8 cellular contexts compared by ENCODE assay signal in genomic region chr12:62438098-62438692, GRCh38. TPM values are rescaled to one million over a fixed set of nuclear protein-coding genes. Genes with fewer than 3 reads are reported as not detected.
A peak's percentile ranks its signal among the peaks of the same experiment; 100 is the strongest.
DNase-seq lines count a peak whose midpoint lies in the region; FAIRE-seq and TF ChIP-seq lines count a peak whose summit lies in the region.

No MANE protein-coding gene starts in this region.

- H3K18ac ChIP-seq in H1 (ENCODE audit: extremely low read depth, low read length) = no peak overlapping the region

- intact Hi-C loops in tibial artery (cut with DNase I; ENCODE audit: low total_unique reads) = loop anchor here (5.0 kb wide), 1 partner anchor 359 kb away; no protein-coding TSS in a partner anchor

- H3K27ac ChIP-seq in H1 (ENCODE audit: low read depth, low read length) (no peak overlapping the region), tibial artery (no peak overlapping the region)

- no peak for TF ChIP-seq POLR2A in H1 (IDR thresholded peaks at IDR 0.05; ENCODE audit: control extremely low read depth in 1 of 2, low read depth in 2 of 2, low read length in 2 of 2)

- H3K79me2 ChIP-seq in H1 (ENCODE audit: control insufficient read depth in 1 of 2, insufficient read depth in 2 of 2, low read length in 2 of 2) = no peaks in the 10 kb centered on the region

- H4K20me1 ChIP-seq in H1 (replicated peaks in 1 of 2; ENCODE audit: control insufficient read depth in 1 of 2, insufficient read depth in 2 of 2, low read length in 2 of 2) = no peaks in the 10 kb centered on the region

- peak; percentile 49 for TF ChIP-seq CTCF in WI38 (IDR thresholded peaks at IDR 0.05; ENCODE audit: low read depth, low read length)
- peak in 2 of 3 experiments; percentile 56 to 59; a peak in 3 of 4 replicates for TF ChIP-seq CTCF in H1 (IDR thresholded peaks at IDR 0.05; ENCODE audit: control extremely low read depth in 1 of 3, insufficient read depth in 1 of 3, low read depth in 1 of 3, low read length in 3 of 3)
- TF ChIP-seq CTCF in tibial artery (IDR thresholded peaks at IDR 0.05) = peak; percentile 57 to 81

- no peak overlapping the region for H3K4ac ChIP-seq in H1 (replicated peaks; ENCODE audit: insufficient read length, low read depth, low read length)

- H3K4me2 ChIP-seq in H1 (ENCODE audit: insufficient read depth in 1 of 2, low read depth in 2 of 2, low read length in 2 of 2) = no peak overlapping the region

- no peak overlapping the region for H3K4me3 ChIP-seq in WI38 (ENCODE audit: low read depth, low read length)
- no peak overlapping the region for H3K4me3 ChIP-seq in H1 (ENCODE audit: extremely low read depth in 1 of 4, insufficient read depth in 2 of 4, low read depth in 3 of 4, low read length in 4 of 4)
- no peak overlapping the region for H3K4me3 ChIP-seq in tibial artery

- no peak overlapping the region for H2BK20ac ChIP-seq in H1 (ENCODE audit: low read length)

- H3K36me3 ChIP-seq in H1 (ENCODE audit: control insufficient read depth in 2 of 4, insufficient read depth in 4 of 4, low read length in 3 of 4) (no peaks in the 10 kb centered on the region), tibial artery (no peaks in the 10 kb centered on the region)

- no peak overlapping the region for H2AK5ac ChIP-seq in H1 (ENCODE audit: low read depth, low read length)

- DNase-seq in ELF-1 (ENCODE audit: low read depth, low spot score) (peak; percentile 21), NCI-H128 (lab: John Stamatoyannopoulos, UW; ENCODE audit: unreplicated experiment) (peak; percentile 29), H1 (ENCODE audit: low read depth in 1 of 2, low spot score in 2 of 2) (peak in 1 of 2 experiments; percentile 67), mucosa of gallbladder (ENCODE audit: low spot score) (peak; percentile 66), tibial artery (peak in 1 of 2 donors; percentile 32), GOT3 (lab: John Stamatoyannopoulos, UW) (no peak)

- no peak for TF ChIP-seq EP300 in H1 (IDR thresholded peaks at IDR 0.05; ENCODE audit: borderline replicate concordance in 1 of 2, low read depth in 2 of 2, low read length in 2 of 2)

- H4K5ac ChIP-seq in H1 (ENCODE audit: insufficient read length, low read depth, low read length) = no peak overlapping the region

- POLR2A ChIA-PET in H1 (lab: Charles Lee; ENCODE audit: partially characterized antibody) = no interaction called here

- FAIRE-seq in A204.1 (lab: Jason Lieb, UNC) = peak; percentile 94
- FAIRE-seq in H1 (lab: Jason Lieb, UNC) = peak; percentile 71

- no peak overlapping the region for H2BK120ac ChIP-seq in H1 (replicated peaks; ENCODE audit: low read depth, low read length)

- no peak overlapping the region for H3K9ac ChIP-seq in H1 (replicated peaks in 1 of 4; ENCODE audit: extremely low read depth in 1 of 4, low read depth in 3 of 4, low read length in 3 of 4)

- H3K14ac ChIP-seq in H1 (ENCODE audit: insufficient read length) = no peak overlapping the region

- H3K9me3 ChIP-seq in H1 (ENCODE audit: insufficient read depth in 2 of 2, low read depth in 1 of 2, low read length in 1 of 2) = 0 out of 4 replicates have a peak, but pooled peaks cover 0 to 5% of the 10 kb centered on the region in 2 experiments
- peaks cover 0 to 5% (median 2%) of the 10 kb centered on the region in 3 donors for H3K9me3 ChIP-seq in tibial artery

- H3K27me3 ChIP-seq in H1 (replicated peaks in 1 of 4; ENCODE audit: control insufficient read depth in 3 of 4, extremely low read depth in 1 of 4, insufficient read depth in 3 of 4, low read length in 3 of 4) = peaks cover 8 to 25% (median 19%) of the 10 kb centered on the region in 4 experiments
- H3K27me3 ChIP-seq in tibial artery = no peaks in the 10 kb centered on the region

- H3K56ac ChIP-seq in H1 (replicated peaks; ENCODE audit: insufficient read length, low read depth, low read length) = no peak overlapping the region

- H2BK15ac ChIP-seq in H1 (ENCODE audit: low read length) = no peak overlapping the region

- CTCF ChIA-PET in H1 (lab: Charles Lee; ENCODE audit: partially characterized antibody) = interaction anchor here (0.7 to 4.7 kb wide), 34 partner anchors 9 to 631 kb away, joined by 3 to 86 read pairs (median 4); partner anchors contain the start of gene MON2

- no peak overlapping the region for H3K23ac ChIP-seq in H1 (ENCODE audit: insufficient read length)

- H3K79me1 ChIP-seq in H1 (ENCODE audit: low read depth, low read length) = no peaks in the 10 kb centered on the region

- 32% methylated on average over 6 of the region's 6 CpGs; no CpG with 5 or more reads in 1 of the 2 experiments for WGBS in H1 (ENCODE audit: extremely low coverage in 1 of 2, insufficient coverage in 1 of 2, insufficient read length in 1 of 2, insufficient replicate concordance in 2 of 2, low coverage in 1 of 2, low lambda C conversion rate in 2 of 2, missing lambda C conversion rate in 1 of 2), 2 experiments

- H3K23me2 ChIP-seq in H1 (ENCODE audit: low read depth, low read length) = peaks cover 13% of the 10 kb centered on the region

- H2AFZ ChIP-seq in H1 (ENCODE audit: low read length) = peak overlapping the region; percentile 28; the same call in 1 of the 2 replicates

- H3K4me1 ChIP-seq in H1 (replicated peaks in 1 of 4; ENCODE audit: control insufficient read depth in 3 of 4, insufficient read depth in 4 of 4, low read length in 3 of 4) (peaks cover 0 to 5% (median 0%) of the 10 kb centered on the region in 4 experiments; a peak in 4 of 7 replicates), tibial artery (peaks cover 0 to 15% (median 8%) of the 10 kb centered on the region in 4 donors)

- no peak overlapping the region for H2BK5ac ChIP-seq in H1 (ENCODE audit: low read depth, low read length)

- no peak overlapping the region for H4K8ac ChIP-seq in H1 (ENCODE audit: extremely low read depth, insufficient read depth, low read length)

- H4K91ac ChIP-seq in H1 (replicated peaks; ENCODE audit: insufficient read length, low read length) = no peak overlapping the region

- peak; percentile 73 to 79 for TF ChIP-seq RAD21 in H1 (IDR thresholded peaks at IDR 0.05 in 1 of 2, conservative IDR thresholded peaks at IDR 0.05 in 1 of 2; ENCODE audit: low read depth in 2 of 2, low read length in 2 of 2)

- no peak overlapping the region for H2BK12ac ChIP-seq in H1 (ENCODE audit: low read depth, low read length)

TF ChIP-seq in H1, 55 proteins besides CTCF, POLR2A, EP300 and RAD21:
- TF ChIP-seq JUN (IDR thresholded peaks at IDR 0.05; ENCODE audit: low read depth, low read length) (no peak), SIRT6 (IDR thresholded peaks at IDR 0.05; ENCODE audit: low read length) (no peak), SIX5 (IDR thresholded peaks at IDR 0.05; ENCODE audit: low read depth, low read length) (no peak), ATF3 (IDR thresholded peaks at IDR 0.05; ENCODE audit: insufficient read depth, low read depth, low read length) (no peak), EZH2 (IDR thresholded peaks at IDR 0.05; ENCODE audit: low read depth, low read length, severe bottlenecking) (no peak), SUZ12 (IDR thresholded peaks at IDR 0.05; ENCODE audit: low read length) (no peak), KDM5A (IDR thresholded peaks at IDR 0.05; ENCODE audit: low read length) (no peak), PHF8 (conservative IDR thresholded peaks at IDR 0.05; ENCODE audit: low read depth, low read length) (no peak), CEBPB (IDR thresholded peaks at IDR 0.05; ENCODE audit: low read depth, low read length) (no peak)
TF ChIP-seq in H1: peak in this region for 0.

RNA-seq across cellular contexts. Expression of gene MON2, which starts 28.4 kb away (rescaled TPM):
- total RNA-seq in H1 (2021; fragmentation: NEBNext Ultra II Directional; extraction: Animal tissue kit (Norgen Biotek cat#: 25700)) = 21.8 and 22.1 TPM in 2 replicates
- polyA plus RNA-seq in H1 (2011; rRNA removed) = 3.7 and 3.8 TPM in 2 replicates
- 4.3 TPM for polyA plus RNA-seq in H1 (2011; cell fraction: cytosol; rRNA removed)
- polyA plus RNA-seq in H1 (2011; cell fraction: nucleus; rRNA removed) = 7.1 TPM
- polyA plus RNA-seq in H1 (2012, experiment 1 of 2) = 6.2 to 13.5 TPM (median 8.2 TPM) in 4 replicates
- 0.22 TPM for polyA plus RNA-seq in H1 (2012, experiment 2 of 2)
- polyA plus RNA-seq in H1 (2013, experiment 1 of 2) = 8.0 TPM
- 6.7 TPM for polyA plus RNA-seq in H1 (2013, experiment 2 of 2)
- polyA minus RNA-seq in H1 (2011; rRNA and poly(A)+ RNA removed) = 18.5 and 28.2 TPM in 2 replicates
- 12.8 TPM for polyA minus RNA-seq in H1 (2011; cell fraction: cytosol; rRNA and poly(A)+ RNA removed)
- 49.8 TPM for polyA minus RNA-seq in H1 (2011; cell fraction: nucleus; rRNA and poly(A)+ RNA removed)
- 51.1 TPM for total RNA-seq in mucosa of gallbladder
